In genomic region chr13:34942732-34943674, GRCh38 we compare ENCODE assay signal across 8 cellular contexts. TPM values are rescaled to one million over a fixed set of nuclear protein-coding genes. Genes with fewer than 3 reads are reported as not detected.
DNase-seq lines count a peak whose midpoint lies in the region; ATAC-seq and TF ChIP-seq lines count a peak whose summit lies in the region.

No MANE protein-coding gene starts in this region.

- H2BK120ac ChIP-seq in mesenchymal stem cell (ENCODE audit: low read depth, low read length), result peak overlapping the region; percentile 73

- peak overlapping the region; percentile 94 for H2BK15ac ChIP-seq in mesenchymal stem cell (ENCODE audit: low read depth, poor library complexity, severe bottlenecking)

- H4K8ac ChIP-seq in mesenchymal stem cell (ENCODE audit: low read length), result no peak overlapping the region

- H3K27me3 ChIP-seq in SJCRH30 (no peaks in the 10 kb centered on the region), mesenchymal stem cell (ENCODE audit: control insufficient read depth in 1 of 2, insufficient read depth in 1 of 2, low read length in 2 of 2) (peaks cover 0 to 19% of the 10 kb centered on the region in 2 experiments), tibial nerve (no peaks in the 10 kb centered on the region)

- no peak overlapping the region for H3K18ac ChIP-seq in mesenchymal stem cell (ENCODE audit: low read depth in 1 of 2, low read length in 2 of 2)

- ATAC-seq in HG03280 (IDR thresholded peaks at IDR 0.05; ENCODE audit: unreplicated experiment), result peak; percentile 19
- no peak for ATAC-seq in GM18870 (IDR thresholded peaks at IDR 0.05; ENCODE audit: unreplicated experiment)

- CTCF ChIA-PET in AG04449 (lab: Yijun Ruan, JAX), result no interaction called here

- TF ChIP-seq CTCF in AG04449 (IDR thresholded peaks at IDR 0.05; ENCODE audit: insufficient read depth, low read length, missing control alignments) (no peak), GM13977 (IDR thresholded peaks at IDR 0.05; ENCODE audit: extremely low read depth, insufficient read depth, missing control alignments) (no peak), tibial nerve (IDR thresholded peaks at IDR 0.05) (no peak)

- no peak overlapping the region for H3K4ac ChIP-seq in mesenchymal stem cell (ENCODE audit: low read depth in 1 of 2, low read length in 2 of 2)

- DNase-seq in AG04449 (ENCODE audit: low read depth, low spot score), result no peak
- DNase-seq in GM13977 (ENCODE audit: low spot score), result peak; percentile 9
- DNase-seq in SJCRH30, result peak; percentile 37 to 49
- peak; percentile 71 for DNase-seq in ecto neural progenitor cell (ENCODE audit: low spot score)
- peak; percentile 2 for DNase-seq in mesenchymal stem cell
- no peak for DNase-seq in tibial nerve (ENCODE audit: low spot score in 2 of 2)

- 2% methylated on average over 54 of the region's 67 CpGs for WGBS in mesenchymal stem cell
- 3 to 5% methylated on average over 35 to 39 of the region's 67 CpGs for WGBS in tibial nerve, 2 donors

- H2BK12ac ChIP-seq in mesenchymal stem cell (ENCODE audit: low read length in 2 of 2), result no peak overlapping the region

- H3K9me3 ChIP-seq in SJCRH30 (replicated peaks) (no peaks in the 10 kb centered on the region), mesenchymal stem cell (ENCODE audit: control insufficient read depth, low read length) (no peaks in the 10 kb centered on the region), tibial nerve (no peaks in the 10 kb centered on the region)

- peak overlapping the region in 1 of 2 experiments; percentile 100 for H3K23ac ChIP-seq in mesenchymal stem cell (ENCODE audit: low read length in 2 of 2)

- POLR2A ChIA-PET in AG04449 (lab: Yijun Ruan, JAX), result no interaction called here

- no peak overlapping the region for H2AK5ac ChIP-seq in mesenchymal stem cell (ENCODE audit: low read length, severe bottlenecking)

- peak overlapping the region; percentile 68 for H3K9ac ChIP-seq in mesenchymal stem cell (ENCODE audit: low read length)

- no peaks in the 10 kb centered on the region for H3K4me1 ChIP-seq in SJCRH30
- peaks cover 2% of the 10 kb centered on the region for H3K4me1 ChIP-seq in mesenchymal stem cell (ENCODE audit: control insufficient read depth, insufficient read depth, low read depth, low read length)
- peaks cover 0 to 26% (median 6%) of the 10 kb centered on the region in 4 donors for H3K4me1 ChIP-seq in tibial nerve

- peak overlapping the region; percentile 7 for H4K91ac ChIP-seq in mesenchymal stem cell (ENCODE audit: low read length)

- in situ Hi-C loops in GM13977 (cut with MboI; ENCODE audit: low pct_unique_long_range_greater_than_20kb, low sequenced_read_pairs, unreplicated experiment), result no loop called here

- H3K4me3 ChIP-seq in AG04449 (ENCODE audit: low read depth, low read length) (peak overlapping the region; percentile 79), SJCRH30 (peak overlapping the region; percentile 100), mesenchymal stem cell (ENCODE audit: insufficient read depth in 1 of 2, low read depth in 1 of 2, low read length in 2 of 2) (peak overlapping the region; percentile 86 to 100), tibial nerve (peak overlapping the region; percentile 69 to 85 (median 83))

- peak overlapping the region; percentile 98 for H2AFZ ChIP-seq in mesenchymal stem cell (ENCODE audit: low read depth, low read length)

- H3K4me2 ChIP-seq in mesenchymal stem cell (ENCODE audit: low read length, poor library complexity, severe bottlenecking), result peak overlapping the region; percentile 87

- H2BK5ac ChIP-seq in mesenchymal stem cell (ENCODE audit: low read depth, low read length, poor library complexity, severe bottlenecking), result no peak overlapping the region

- no peak for TF ChIP-seq EP300 in tibial nerve (IDR thresholded peaks at IDR 0.05)

- H3K27ac ChIP-seq in SJCRH30 (no peak overlapping the region), mesenchymal stem cell (ENCODE audit: low read length, poor library complexity, severe bottlenecking) (no peak overlapping the region), tibial nerve (peak overlapping the region; percentile 23 to 89 (median 60))

- TF ChIP-seq POLR2A in tibial nerve (IDR thresholded peaks at IDR 0.05), result no peak

- H3K36me3 ChIP-seq in SJCRH30, result no peaks in the 10 kb centered on the region
- H3K36me3 ChIP-seq in mesenchymal stem cell (ENCODE audit: control insufficient read depth in 1 of 2, insufficient read depth in 2 of 2, low read depth in 1 of 2, low read length in 2 of 2), result no peaks in the 10 kb centered on the region
- no peaks in the 10 kb centered on the region for H3K36me3 ChIP-seq in tibial nerve

- peaks cover 4% of the 10 kb centered on the region for H3K79me1 ChIP-seq in mesenchymal stem cell (replicated peaks; ENCODE audit: low read length, poor library complexity, severe bottlenecking)

- no peak overlapping the region for H3K14ac ChIP-seq in mesenchymal stem cell (ENCODE audit: low read length in 2 of 2)

RNA-seq across cellular contexts. Expression of gene NBEA, which starts 0.9 kb away (rescaled TPM):
- 4.7 and 5.3 TPM in 2 replicates for total RNA-seq in SJCRH30 (2014; rRNA removed; shearing (Covaris generic))
- polyA plus RNA-seq in mesenchymal stem cell (2013, experiment 1 of 2), result 1.1 TPM
- 1.00 TPM for polyA plus RNA-seq in mesenchymal stem cell (2013, experiment 2 of 2)
- total RNA-seq in tibial nerve, result 10 to 100 TPM in 2 of 4 donors, 1 to 10 TPM in 2; 9.0 to 11.9 (median 10.5) TPM

Comparison
In these comparisons a context has a peak if more than half of its experiments do, and no peak if none do; other contexts are left out.
1. DNase-seq: peak in GM13977 (single experiment), SJCRH30 (2 of 2), ecto neural progenitor cell (single experiment) and mesenchymal stem cell (single experiment); none in AG04449 (single experiment) and tibial nerve (0 of 2).
2. H3K27ac ChIP-seq: peak in tibial nerve (4 of 4); none in SJCRH30 (single experiment) and mesenchymal stem cell (single experiment).
3. Peak in every context shown above with its lines, with median percentiles within 50 percentile points of each other: H3K4me3 ChIP-seq.